31 cellular contexts compared by ENCODE assay signal in the genomic region with DNA sequence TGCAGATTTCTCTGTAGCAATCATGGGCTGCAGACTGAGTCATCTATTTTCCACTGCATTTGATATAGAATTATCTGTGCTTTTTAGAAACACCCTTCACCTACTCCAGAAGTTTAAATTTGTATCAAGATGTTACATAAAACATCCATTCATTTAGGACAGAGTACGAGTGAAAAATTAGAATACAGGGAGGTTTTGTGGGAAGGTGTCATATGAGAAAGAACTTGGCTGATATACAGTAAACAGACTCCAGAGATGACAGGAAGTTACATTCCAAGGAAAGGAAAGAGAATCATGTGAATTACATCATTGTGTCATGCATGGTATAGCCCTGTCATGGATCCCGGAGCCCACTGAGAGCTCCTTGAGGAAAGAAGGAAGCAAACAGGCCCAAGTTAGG.
"Had no signal": no experiment of that assay in that cellular context is flagged by ENCODE, and none has a peak within 500 bp of the region (broad histone marks: within the 10 kb centered on the region; RNA-seq: fewer than 3 reads in every experiment).

No MANE protein-coding gene starts in this region.

- FAIRE-seq: endometrium had no signal

- H3K4me3 ChIP-seq: coronary artery, gastroesophageal sphincter, heart left ventricle, hepatocyte, lung, mucosa of descending colon, prostate gland, sigmoid colon, suprapubic skin, transverse colon, upper lobe of right lung, uterus had no signal

- H3K36me3 ChIP-seq: gastroesophageal sphincter, heart left ventricle, neutrophil, prostate gland, sigmoid colon, suprapubic skin, transverse colon, upper lobe of right lung, uterus had no signal

- H3K27me3 ChIP-seq: gastroesophageal sphincter, heart left ventricle, hepatocyte, neutrophil, sigmoid colon, suprapubic skin, transverse colon, upper lobe of right lung, uterus had no signal

- H3K36me3 Mint-ChIP-seq: memory B cell; naive B cell; natural killer cell treated with Interleukin-12 subunit alpha and Interleukin-12 subunit beta and Interleukin-15 and Interleukin-18, amount 100 ng/mL, for 72 hours; stimulated activated effector memory CD8-positive, alpha-beta T cell treated with anti-CD3 and anti-CD28 coated beads, Interleukin-12 subunit alpha, Interleukin-12 subunit beta, amount 100 ng/mL, for 72 hours had no signal

- H3K4me1 ChIP-seq: gastroesophageal sphincter, prostate gland, sigmoid colon, suprapubic skin, transverse colon, upper lobe of right lung, uterus had no signal

- DNase-seq: dermis blood vessel endothelial cell; effector memory CD8-positive, alpha-beta T cell; foreskin fibroblast; heart left ventricle; islet precursor cell; kidney glomerular epithelial cell; left ventricle myocardium superior; mucosa of descending colon; naive B cell; right cardiac atrium; sigmoid colon; stimulated activated CD4-positive, alpha-beta T cell treated with anti-CD3 and anti-CD28 coated beads, Interleukin-2, amount 100 ng/mL, for 24 hours; stimulated activated CD4-positive, alpha-beta T cell treated with anti-CD3 and anti-CD28 coated beads, Interleukin-4, amount 100 ng/mL, for 24 hours; transverse colon; upper lobe of right lung; uterus had no signal

- H3K4me2 ChIP-seq: hepatocyte had no signal

- H3K9me3 Mint-ChIP-seq: effector memory CD8-positive, alpha-beta T cell; memory B cell; naive B cell; natural killer cell treated with Interleukin-12 subunit alpha and Interleukin-12 subunit beta and Interleukin-15 and Interleukin-18, amount 100 ng/mL, for 72 hours; neural crest cell; stimulated activated effector memory CD8-positive, alpha-beta T cell treated with anti-CD3 and anti-CD28 coated beads, Interleukin-12 subunit alpha, Interleukin-12 subunit beta, amount 100 ng/mL, for 72 hours; stimulated activated naive CD8-positive, alpha-beta T cell treated with anti-CD3 and anti-CD28 coated beads, Interleukin-15, Interleukin-2, amounts not matched to agents 100 ng/mL and 50 ng/mL, for 24 hours had no signal

- ATAC-seq: effector memory CD8-positive, alpha-beta T cell; esophagus mucosa; gastroesophageal sphincter; mucosa of descending colon; natural killer cell treated with Interleukin-12 subunit alpha and Interleukin-12 subunit beta and Interleukin-15 and Interleukin-18, amount 100 ng/mL, for 72 hours; right cardiac atrium; stimulated activated effector memory CD8-positive, alpha-beta T cell treated with anti-CD3 and anti-CD28 coated beads, Interleukin-12 subunit alpha, Interleukin-12 subunit beta, amount 100 ng/mL, for 72 hours; upper lobe of right lung had no signal

- H3K27ac Mint-ChIP-seq: effector memory CD8-positive, alpha-beta T cell; memory B cell; naive B cell; natural killer cell treated with Interleukin-12 subunit alpha and Interleukin-12 subunit beta and Interleukin-15 and Interleukin-18, amount 100 ng/mL, for 72 hours; stimulated activated effector memory CD8-positive, alpha-beta T cell treated with anti-CD3 and anti-CD28 coated beads, Interleukin-12 subunit alpha, Interleukin-12 subunit beta, amount 100 ng/mL, for 72 hours; stimulated activated naive CD8-positive, alpha-beta T cell treated with anti-CD3 and anti-CD28 coated beads, Interleukin-15, Interleukin-2, amounts not matched to agents 100 ng/mL and 50 ng/mL, for 24 hours had no signal

- H3K27ac ChIP-seq: coronary artery, epithelial cell of prostate, gastroesophageal sphincter, heart left ventricle, hepatocyte, neutrophil, prostate gland, sigmoid colon, suprapubic skin, transverse colon, upper lobe of right lung, uterus had no signal

- H3K79me2 ChIP-seq: hepatocyte had no signal

- H3K9me3 ChIP-seq: gastroesophageal sphincter, heart left ventricle, mucosa of descending colon, neutrophil, prostate gland, sigmoid colon, suprapubic skin, transverse colon, upper lobe of right lung, uterus had no signal

- H3K4me1 Mint-ChIP-seq: naive B cell; stimulated activated effector memory CD8-positive, alpha-beta T cell treated with anti-CD3 and anti-CD28 coated beads, Interleukin-12 subunit alpha, Interleukin-12 subunit beta, amount 100 ng/mL, for 72 hours had no signal

- H3K27me3 Mint-ChIP-seq: stimulated activated naive CD8-positive, alpha-beta T cell treated with anti-CD3 and anti-CD28 coated beads, Interleukin-15, Interleukin-2, amounts not matched to agents 100 ng/mL and 50 ng/mL, for 24 hours had no signal

- H2AFZ ChIP-seq: hepatocyte had no signal

- H3K4me3 Mint-ChIP-seq: effector memory CD8-positive, alpha-beta T cell; memory B cell; naive B cell; natural killer cell treated with Interleukin-12 subunit alpha and Interleukin-12 subunit beta and Interleukin-15 and Interleukin-18, amount 100 ng/mL, for 72 hours; neural crest cell; stimulated activated effector memory CD8-positive, alpha-beta T cell treated with anti-CD3 and anti-CD28 coated beads, Interleukin-12 subunit alpha, Interleukin-12 subunit beta, amount 100 ng/mL, for 72 hours; stimulated activated naive CD8-positive, alpha-beta T cell treated with anti-CD3 and anti-CD28 coated beads, Interleukin-15, Interleukin-2, amounts not matched to agents 100 ng/mL and 50 ng/mL, for 24 hours had no signal
